Comparison of ENCODE assay signal across 1 cellular context in the genomic region with DNA sequence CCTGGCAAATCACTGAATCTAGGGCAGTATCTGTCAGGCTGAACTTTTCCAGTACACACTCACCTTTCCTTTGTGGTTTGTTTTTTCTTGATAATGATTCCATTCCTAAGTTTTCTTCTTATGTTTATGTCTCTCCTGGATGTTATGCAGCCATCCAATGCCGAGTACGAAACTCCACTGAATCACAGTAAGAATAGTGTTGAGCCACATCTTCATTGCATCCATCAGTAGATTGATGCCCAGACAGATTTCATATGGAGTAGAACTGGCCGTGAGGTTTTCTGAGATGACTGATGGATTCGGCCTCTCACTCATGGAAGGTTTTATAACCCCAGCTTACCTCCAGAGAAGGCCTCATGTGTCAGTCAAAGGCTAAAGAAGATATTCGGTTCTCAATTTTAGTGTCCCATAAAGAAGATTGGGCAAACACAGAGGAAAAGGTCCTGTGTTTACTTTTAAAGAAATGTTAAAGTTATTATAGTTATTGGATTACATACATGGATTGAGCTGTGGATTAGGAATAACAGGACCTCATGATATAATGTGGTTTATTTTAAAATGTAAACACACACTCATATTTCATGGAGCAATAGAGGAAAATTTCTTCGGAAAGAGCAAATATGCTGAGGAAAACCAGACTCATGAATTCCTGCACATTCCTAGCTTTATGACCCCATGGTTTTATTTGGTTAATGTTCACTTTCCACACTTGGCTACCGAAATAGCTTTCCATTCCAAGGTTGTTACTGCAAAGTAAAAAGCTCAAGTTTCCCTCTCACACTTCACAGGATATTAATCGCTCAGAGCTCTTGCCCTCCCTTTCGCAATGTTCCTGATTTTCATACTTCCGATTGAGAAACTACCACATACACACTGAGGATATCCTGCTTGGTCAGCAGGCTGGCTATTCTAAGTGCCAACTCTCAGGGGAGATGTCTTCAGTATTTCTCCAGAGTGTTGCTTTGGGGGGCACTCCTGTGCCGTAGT.
TF ChIP-seq lines count a peak whose summit lies in the region.

No MANE protein-coding gene starts in this region.

TF ChIP-seq in A549, 52 proteins besides CTCF, POLR2A, EP300 and RAD21 (continued from another document):
- TF ChIP-seq, protein P1, sequence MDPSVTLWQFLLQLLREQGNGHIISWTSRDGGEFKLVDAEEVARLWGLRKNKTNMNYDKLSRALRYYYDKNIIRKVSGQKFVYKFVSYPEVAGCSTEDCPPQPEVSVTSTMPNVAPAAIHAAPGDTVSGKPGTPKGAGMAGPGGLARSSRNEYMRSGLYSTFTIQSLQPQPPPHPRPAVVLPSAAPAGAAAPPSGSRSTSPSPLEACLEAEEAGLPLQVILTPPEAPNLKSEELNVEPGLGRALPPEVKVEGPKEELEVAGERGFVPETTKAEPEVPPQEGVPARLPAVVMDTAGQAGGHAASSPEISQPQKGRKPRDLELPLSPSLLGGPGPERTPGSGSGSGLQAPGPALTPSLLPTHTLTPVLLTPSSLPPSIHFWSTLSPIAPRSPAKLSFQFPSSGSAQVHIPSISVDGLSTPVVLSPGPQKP (IDR thresholded peaks at IDR 0.05; ENCODE audit: low read depth, low read length), result no peak
- TF ChIP-seq JUNB (IDR thresholded peaks at IDR 0.05) (peak; percentile 66), CEBPB (IDR thresholded peaks at IDR 0.05) (peak; percentile 91 to 95), RFX5 (IDR thresholded peaks at IDR 0.05) (no peak), FOSL2 (IDR thresholded peaks at IDR 0.05) (peak; percentile 59), FOSL2 (CRISPR knock-in tag; IDR thresholded peaks at IDR 0.05) (peak; percentile 87), CBX2 (IDR thresholded peaks at IDR 0.05; ENCODE audit: borderline replicate concordance, low read depth) (no peak)
- TF ChIP-seq, protein P2, sequence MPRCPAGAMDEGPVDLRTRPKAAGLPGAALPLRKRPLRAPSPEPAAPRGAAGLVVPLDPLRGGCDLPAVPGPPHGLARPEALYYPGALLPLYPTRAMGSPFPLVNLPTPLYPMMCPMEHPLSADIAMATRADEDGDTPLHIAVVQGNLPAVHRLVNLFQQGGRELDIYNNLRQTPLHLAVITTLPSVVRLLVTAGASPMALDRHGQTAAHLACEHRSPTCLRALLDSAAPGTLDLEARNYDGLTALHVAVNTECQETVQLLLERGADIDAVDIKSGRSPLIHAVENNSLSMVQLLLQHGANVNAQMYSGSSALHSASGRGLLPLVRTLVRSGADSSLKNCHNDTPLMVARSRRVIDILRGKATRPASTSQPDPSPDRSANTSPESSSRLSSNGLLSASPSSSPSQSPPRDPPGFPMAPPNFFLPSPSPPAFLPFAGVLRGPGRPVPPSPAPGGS (IDR thresholded peaks at IDR 0.05), result peak; percentile 92; the same call in 2 of the 3 replicates
- TF ChIP-seq, protein P3, sequence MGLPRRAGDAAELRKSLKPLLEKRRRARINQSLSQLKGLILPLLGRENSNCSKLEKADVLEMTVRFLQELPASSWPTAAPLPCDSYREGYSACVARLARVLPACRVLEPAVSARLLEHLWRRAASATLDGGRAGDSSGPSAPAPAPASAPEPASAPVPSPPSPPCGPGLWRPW (IDR thresholded peaks at IDR 0.05), result peak; percentile 81
